ENCODE assay signal across 1 cellular context in the genomic region with DNA sequence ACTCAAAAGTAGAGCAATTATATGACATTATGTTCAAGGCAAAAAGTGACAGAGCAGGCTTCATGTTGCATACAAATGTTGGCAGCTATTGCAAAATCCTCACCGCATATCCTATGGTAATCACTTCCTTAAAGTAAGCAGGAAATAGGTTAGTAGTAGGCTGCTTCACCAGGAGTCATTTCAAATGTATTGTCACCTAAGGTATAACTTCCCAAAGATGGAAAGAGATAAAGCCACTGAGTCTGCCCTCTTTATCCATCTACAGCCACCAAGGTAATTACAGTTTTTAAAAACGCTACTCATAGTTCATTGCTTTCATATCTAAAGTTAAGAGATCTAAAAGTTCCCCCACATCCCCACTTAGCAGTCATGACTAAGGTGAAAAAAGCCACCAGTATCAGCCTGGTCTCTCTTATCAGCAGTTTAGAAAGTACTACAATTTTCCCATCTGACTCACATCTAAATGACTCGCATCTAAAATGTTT.
TF ChIP-seq lines count a peak whose summit lies in the region.

No MANE protein-coding gene starts in this region.

TF ChIP-seq in GM12878, 131 proteins besides CTCF, POLR2A, EP300 and RAD21 (continued from another document):
- TF ChIP-seq, protein P1, sequence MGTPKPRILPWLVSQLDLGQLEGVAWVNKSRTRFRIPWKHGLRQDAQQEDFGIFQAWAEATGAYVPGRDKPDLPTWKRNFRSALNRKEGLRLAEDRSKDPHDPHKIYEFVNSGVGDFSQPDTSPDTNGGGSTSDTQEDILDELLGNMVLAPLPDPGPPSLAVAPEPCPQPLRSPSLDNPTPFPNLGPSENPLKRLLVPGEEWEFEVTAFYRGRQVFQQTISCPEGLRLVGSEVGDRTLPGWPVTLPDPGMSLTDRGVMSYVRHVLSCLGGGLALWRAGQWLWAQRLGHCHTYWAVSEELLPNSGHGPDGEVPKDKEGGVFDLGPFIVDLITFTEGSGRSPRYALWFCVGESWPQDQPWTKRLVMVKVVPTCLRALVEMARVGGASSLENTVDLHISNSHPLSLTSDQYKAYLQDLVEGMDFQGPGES (IDR thresholded peaks at IDR 0.05): no peak
- TF ChIP-seq SUPT20H (IDR thresholded peaks at IDR 0.05; ENCODE audit: borderline replicate concordance, control insufficient read depth, low read depth, low read length) (no peak), WRNIP1 (IDR thresholded peaks at IDR 0.05; ENCODE audit: borderline replicate concordance, low read depth, low read length) (no peak), MXI1 (IDR thresholded peaks at IDR 0.05; ENCODE audit: low read depth, low read length) (no peak), POLR2AphosphoS5 (IDR thresholded peaks at IDR 0.05; ENCODE audit: low read length) (no peak), ESRRA (IDR thresholded peaks at IDR 0.05; ENCODE audit: low read length) (no peak), ZZZ3 (IDR thresholded peaks at IDR 0.05; ENCODE audit: control insufficient read depth, insufficient read length, low read depth) (no peak), RUNX3 (IDR thresholded peaks at IDR 0.05; ENCODE audit: low read length) (peak; percentile 41), MEF2A (IDR thresholded peaks at IDR 0.05; ENCODE audit: insufficient read depth, low read depth, low read length) (no peak), EED (IDR thresholded peaks at IDR 0.05; ENCODE audit: low read depth) (0 out of 2 replicates have a peak, but pooled peaks have one; percentile 12), ZBED1 (IDR thresholded peaks at IDR 0.05; ENCODE audit: borderline replicate concordance) (no peak), MYB (IDR thresholded peaks at IDR 0.05; ENCODE audit: borderline replicate concordance, low read depth, low read length) (no peak)
- TF ChIP-seq, protein P2, sequence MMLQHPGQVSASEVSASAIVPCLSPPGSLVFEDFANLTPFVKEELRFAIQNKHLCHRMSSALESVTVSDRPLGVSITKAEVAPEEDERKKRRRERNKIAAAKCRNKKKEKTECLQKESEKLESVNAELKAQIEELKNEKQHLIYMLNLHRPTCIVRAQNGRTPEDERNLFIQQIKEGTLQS (IDR thresholded peaks at IDR 0.05; ENCODE audit: borderline replicate concordance, extremely low read depth, low read depth, low read length): no peak
- TF ChIP-seq, protein P3, sequence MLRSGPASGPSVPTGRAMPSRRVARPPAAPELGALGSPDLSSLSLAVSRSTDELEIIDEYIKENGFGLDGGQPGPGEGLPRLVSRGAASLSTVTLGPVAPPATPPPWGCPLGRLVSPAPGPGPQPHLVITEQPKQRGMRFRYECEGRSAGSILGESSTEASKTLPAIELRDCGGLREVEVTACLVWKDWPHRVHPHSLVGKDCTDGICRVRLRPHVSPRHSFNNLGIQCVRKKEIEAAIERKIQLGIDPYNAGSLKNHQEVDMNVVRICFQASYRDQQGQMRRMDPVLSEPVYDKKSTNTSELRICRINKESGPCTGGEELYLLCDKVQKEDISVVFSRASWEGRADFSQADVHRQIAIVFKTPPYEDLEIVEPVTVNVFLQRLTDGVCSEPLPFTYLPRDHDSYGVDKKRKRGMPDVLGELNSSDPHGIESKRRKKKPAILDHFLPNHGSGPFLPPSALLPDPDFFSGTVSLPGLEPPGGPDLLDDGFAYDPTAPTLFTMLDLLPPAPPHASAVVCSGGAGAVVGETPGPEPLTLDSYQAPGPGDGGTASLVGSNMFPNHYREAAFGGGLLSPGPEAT (IDR thresholded peaks at IDR 0.05; ENCODE audit: low read depth): no peak
- TF ChIP-seq, protein P4, sequence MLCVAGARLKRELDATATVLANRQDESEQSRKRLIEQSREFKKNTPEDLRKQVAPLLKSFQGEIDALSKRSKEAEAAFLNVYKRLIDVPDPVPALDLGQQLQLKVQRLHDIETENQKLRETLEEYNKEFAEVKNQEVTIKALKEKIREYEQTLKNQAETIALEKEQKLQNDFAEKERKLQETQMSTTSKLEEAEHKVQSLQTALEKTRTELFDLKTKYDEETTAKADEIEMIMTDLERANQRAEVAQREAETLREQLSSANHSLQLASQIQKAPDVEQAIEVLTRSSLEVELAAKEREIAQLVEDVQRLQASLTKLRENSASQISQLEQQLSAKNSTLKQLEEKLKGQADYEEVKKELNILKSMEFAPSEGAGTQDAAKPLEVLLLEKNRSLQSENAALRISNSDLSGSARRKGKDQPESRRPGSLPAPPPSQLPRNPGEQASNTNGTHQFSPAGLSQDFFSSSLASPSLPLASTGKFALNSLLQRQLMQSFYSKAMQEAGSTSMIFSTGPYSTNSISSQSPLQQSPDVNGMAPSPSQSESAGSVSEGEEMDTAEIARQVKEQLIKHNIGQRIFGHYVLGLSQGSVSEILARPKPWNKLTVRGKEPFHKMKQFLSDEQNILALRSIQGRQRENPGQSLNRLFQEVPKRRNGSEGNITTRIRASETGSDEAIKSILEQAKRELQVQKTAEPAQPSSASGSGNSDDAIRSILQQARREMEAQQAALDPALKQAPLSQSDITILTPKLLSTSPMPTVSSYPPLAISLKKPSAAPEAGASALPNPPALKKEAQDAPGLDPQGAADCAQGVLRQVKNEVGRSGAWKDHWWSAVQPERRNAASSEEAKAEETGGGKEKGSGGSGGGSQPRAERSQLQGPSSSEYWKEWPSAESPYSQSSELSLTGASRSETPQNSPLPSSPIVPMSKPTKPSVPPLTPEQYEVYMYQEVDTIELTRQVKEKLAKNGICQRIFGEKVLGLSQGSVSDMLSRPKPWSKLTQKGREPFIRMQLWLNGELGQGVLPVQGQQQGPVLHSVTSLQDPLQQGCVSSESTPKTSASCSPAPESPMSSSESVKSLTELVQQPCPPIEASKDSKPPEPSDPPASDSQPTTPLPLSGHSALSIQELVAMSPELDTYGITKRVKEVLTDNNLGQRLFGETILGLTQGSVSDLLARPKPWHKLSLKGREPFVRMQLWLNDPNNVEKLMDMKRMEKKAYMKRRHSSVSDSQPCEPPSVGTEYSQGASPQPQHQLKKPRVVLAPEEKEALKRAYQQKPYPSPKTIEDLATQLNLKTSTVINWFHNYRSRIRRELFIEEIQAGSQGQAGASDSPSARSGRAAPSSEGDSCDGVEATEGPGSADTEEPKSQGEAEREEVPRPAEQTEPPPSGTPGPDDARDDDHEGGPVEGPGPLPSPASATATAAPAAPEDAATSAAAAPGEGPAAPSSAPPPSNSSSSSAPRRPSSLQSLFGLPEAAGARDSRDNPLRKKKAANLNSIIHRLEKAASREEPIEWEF (IDR thresholded peaks at IDR 0.05; ENCODE audit: insufficient replicate concordance, low read depth, low read length): no peak
- TF ChIP-seq, protein P5, sequence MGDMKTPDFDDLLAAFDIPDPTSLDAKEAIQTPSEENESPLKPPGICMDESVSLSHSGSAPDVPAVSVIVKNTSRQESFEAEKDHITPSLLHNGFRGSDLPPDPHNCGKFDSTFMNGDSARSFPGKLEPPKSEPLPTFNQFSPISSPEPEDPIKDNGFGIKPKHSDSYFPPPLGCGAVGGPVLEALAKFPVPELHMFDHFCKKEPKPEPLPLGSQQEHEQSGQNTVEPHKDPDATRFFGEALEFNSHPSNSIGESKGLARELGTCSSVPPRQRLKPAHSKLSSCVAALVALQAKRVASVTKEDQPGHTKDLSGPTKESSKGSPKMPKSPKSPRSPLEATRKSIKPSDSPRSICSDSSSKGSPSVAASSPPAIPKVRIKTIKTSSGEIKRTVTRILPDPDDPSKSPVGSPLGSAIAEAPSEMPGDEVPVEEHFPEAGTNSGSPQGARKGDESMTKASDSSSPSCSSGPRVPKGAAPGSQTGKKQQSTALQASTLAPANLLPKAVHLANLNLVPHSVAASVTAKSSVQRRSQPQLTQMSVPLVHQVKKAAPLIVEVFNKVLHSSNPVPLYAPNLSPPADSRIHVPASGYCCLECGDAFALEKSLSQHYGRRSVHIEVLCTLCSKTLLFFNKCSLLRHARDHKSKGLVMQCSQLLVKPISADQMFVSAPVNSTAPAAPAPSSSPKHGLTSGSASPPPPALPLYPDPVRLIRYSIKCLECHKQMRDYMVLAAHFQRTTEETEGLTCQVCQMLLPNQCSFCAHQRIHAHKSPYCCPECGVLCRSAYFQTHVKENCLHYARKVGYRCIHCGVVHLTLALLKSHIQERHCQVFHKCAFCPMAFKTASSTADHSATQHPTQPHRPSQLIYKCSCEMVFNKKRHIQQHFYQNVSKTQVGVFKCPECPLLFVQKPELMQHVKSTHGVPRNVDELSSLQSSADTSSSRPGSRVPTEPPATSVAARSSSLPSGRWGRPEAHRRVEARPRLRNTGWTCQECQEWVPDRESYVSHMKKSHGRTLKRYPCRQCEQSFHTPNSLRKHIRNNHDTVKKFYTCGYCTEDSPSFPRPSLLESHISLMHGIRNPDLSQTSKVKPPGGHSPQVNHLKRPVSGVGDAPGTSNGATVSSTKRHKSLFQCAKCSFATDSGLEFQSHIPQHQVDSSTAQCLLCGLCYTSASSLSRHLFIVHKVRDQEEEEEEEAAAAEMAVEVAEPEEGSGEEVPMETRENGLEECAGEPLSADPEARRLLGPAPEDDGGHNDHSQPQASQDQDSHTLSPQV (IDR thresholded peaks at IDR 0.05): no peak
- TF ChIP-seq, protein P6, sequence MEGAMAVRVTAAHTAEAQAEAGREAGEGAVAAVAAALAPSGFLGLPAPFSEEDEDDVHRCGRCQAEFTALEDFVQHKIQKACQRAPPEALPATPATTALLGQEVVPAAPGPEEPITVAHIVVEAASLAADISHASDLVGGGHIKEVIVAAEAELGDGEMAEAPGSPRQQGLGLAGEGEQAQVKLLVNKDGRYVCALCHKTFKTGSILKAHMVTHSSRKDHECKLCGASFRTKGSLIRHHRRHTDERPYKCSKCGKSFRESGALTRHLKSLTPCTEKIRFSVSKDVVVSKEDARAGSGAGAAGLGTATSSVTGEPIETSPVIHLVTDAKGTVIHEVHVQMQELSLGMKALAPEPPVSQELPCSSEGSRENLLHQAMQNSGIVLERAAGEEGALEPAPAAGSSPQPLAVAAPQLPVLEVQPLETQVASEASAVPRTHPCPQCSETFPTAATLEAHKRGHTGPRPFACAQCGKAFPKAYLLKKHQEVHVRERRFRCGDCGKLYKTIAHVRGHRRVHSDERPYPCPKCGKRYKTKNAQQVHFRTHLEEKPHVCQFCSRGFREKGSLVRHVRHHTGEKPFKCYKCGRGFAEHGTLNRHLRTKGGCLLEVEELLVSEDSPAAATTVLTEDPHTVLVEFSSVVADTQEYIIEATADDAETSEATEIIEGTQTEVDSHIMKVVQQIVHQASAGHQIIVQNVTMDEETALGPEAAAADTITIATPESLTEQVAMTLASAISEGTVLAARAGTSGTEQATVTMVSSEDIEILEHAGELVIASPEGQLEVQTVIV (IDR thresholded peaks at IDR 0.05; ENCODE audit: borderline replicate concordance, partially characterized antibody): no peak
